In the genomic region with DNA sequence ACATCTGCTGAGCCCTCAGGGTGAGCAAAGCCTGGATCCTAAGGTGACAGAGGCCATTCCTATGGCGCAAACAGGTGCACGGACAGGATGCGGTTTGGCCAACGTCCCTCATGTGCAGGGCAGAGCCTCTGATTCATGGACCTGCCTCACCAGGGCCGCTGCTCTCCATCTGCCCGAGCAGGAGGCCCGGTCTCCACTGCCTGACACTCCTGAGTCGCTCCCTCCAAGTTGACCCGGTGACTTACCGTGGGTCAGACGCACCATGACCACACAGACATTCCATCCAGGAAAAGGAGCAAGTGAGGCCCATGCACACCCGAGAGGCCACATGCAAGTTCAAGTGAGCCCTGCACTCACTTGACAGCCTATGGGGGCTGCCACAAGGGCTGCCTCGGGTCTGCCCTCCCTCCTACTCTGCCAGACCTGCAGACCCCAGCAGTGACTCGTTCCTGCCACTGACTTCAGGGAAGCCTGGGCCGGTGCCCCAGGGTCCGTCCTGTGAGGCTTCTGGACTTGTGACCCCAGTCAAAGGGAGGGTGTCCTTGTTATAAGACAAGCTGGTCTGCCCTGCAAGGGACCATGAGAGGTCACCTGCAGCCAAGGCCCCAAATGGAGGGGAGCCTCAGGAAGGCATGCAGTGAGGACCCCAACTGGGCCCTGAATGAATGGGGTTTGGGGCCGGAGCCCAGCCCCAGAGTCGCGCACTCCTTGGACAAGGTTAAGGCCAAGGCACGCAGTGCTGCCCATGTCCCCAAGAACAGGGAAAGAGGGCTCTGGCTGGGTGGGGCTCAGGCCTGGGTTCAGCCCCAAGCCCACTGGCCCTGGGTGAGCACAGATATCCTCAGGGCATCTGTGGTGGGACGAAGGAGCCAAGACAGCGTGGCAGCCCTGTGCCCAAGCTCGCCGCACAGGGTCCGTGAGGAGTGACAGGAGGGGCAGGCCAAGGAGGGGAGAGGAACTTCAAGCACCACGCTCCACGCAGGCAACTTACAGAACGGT, we compare ENCODE assay signal across 2 cellular contexts.
A peak's percentile ranks its signal among the peaks of the same experiment; 100 is the strongest.
TF ChIP-seq lines count a peak whose summit lies in the region.

No MANE protein-coding gene starts in this region.

TF ChIP-seq in HepG2, 621 proteins besides CTCF, POLR2A, EP300 and RAD21:
- TF ChIP-seq MAFG (CRISPR knock-in tag; IDR thresholded peaks at IDR 0.05) (no peak), BRCA1 (CRISPR knock-in tag; IDR thresholded peaks at IDR 0.05) (no peak), ZNF253 (CRISPR knock-in tag; IDR thresholded peaks at IDR 0.05; ENCODE audit: borderline replicate concordance) (no peak), RBFOX2 (IDR thresholded peaks at IDR 0.05; ENCODE audit: low read depth, low read length) (no peak), AGO2 (optimal IDR thresholded peaks at IDR 0.05; ENCODE audit: low read depth, low read length) (peak; percentile 19)
- TF ChIP-seq, protein P1, sequence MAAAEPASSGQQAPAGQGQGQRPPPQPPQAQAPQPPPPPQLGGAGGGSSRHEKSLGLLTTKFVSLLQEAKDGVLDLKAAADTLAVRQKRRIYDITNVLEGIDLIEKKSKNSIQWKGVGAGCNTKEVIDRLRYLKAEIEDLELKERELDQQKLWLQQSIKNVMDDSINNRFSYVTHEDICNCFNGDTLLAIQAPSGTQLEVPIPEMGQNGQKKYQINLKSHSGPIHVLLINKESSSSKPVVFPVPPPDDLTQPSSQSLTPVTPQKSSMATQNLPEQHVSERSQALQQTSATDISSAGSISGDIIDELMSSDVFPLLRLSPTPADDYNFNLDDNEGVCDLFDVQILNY (CRISPR knock-in tag; conservative IDR thresholded peaks at IDR 0.05), result no peak
- TF ChIP-seq, protein P2, sequence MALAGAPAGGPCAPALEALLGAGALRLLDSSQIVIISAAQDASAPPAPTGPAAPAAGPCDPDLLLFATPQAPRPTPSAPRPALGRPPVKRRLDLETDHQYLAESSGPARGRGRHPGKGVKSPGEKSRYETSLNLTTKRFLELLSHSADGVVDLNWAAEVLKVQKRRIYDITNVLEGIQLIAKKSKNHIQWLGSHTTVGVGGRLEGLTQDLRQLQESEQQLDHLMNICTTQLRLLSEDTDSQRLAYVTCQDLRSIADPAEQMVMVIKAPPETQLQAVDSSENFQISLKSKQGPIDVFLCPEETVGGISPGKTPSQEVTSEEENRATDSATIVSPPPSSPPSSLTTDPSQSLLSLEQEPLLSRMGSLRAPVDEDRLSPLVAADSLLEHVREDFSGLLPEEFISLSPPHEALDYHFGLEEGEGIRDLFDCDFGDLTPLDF (CRISPR knock-in tag; IDR thresholded peaks at IDR 0.05), result no peak
- TF ChIP-seq, protein P3, sequence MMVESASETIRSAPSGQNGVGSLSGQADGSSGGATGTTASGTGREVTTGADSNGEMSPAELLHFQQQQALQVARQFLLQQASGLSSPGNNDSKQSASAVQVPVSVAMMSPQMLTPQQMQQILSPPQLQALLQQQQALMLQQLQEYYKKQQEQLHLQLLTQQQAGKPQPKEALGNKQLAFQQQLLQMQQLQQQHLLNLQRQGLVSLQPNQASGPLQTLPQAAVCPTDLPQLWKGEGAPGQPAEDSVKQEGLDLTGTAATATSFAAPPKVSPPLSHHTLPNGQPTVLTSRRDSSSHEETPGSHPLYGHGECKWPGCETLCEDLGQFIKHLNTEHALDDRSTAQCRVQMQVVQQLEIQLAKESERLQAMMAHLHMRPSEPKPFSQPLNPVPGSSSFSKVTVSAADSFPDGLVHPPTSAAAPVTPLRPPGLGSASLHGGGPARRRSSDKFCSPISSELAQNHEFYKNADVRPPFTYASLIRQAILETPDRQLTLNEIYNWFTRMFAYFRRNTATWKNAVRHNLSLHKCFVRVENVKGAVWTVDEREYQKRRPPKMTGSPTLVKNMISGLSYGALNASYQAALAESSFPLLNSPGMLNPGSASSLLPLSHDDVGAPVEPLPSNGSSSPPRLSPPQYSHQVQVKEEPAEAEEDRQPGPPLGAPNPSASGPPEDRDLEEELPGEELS (CRISPR knock-in tag; IDR thresholded peaks at IDR 0.05), result no peak
TF ChIP-seq in HepG2: peak in this region for 1.

TF ChIP-seq in SK-N-SH, 30 proteins besides CTCF, POLR2A, EP300 and RAD21:
- TF ChIP-seq, protein P4, sequence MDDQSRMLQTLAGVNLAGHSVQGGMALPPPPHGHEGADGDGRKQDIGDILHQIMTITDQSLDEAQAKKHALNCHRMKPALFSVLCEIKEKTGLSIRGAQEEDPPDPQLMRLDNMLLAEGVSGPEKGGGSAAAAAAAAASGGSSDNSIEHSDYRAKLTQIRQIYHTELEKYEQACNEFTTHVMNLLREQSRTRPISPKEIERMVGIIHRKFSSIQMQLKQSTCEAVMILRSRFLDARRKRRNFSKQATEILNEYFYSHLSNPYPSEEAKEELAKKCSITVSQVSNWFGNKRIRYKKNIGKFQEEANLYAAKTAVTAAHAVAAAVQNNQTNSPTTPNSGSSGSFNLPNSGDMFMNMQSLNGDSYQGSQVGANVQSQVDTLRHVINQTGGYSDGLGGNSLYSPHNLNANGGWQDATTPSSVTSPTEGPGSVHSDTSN (IDR thresholded peaks at IDR 0.05), result no peak
- TF ChIP-seq, protein P5, sequence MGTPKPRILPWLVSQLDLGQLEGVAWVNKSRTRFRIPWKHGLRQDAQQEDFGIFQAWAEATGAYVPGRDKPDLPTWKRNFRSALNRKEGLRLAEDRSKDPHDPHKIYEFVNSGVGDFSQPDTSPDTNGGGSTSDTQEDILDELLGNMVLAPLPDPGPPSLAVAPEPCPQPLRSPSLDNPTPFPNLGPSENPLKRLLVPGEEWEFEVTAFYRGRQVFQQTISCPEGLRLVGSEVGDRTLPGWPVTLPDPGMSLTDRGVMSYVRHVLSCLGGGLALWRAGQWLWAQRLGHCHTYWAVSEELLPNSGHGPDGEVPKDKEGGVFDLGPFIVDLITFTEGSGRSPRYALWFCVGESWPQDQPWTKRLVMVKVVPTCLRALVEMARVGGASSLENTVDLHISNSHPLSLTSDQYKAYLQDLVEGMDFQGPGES (IDR thresholded peaks at IDR 0.05; ENCODE audit: low read depth, low read length), result no peak
- no peak for TF ChIP-seq SMC3 (IDR thresholded peaks at IDR 0.05; ENCODE audit: low read depth, low read length)
- TF ChIP-seq TAF1 (IDR thresholded peaks at IDR 0.05; ENCODE audit: borderline replicate concordance, low read depth, low read length), result no peak
- TF ChIP-seq NFIC (IDR thresholded peaks at IDR 0.05; ENCODE audit: borderline replicate concordance), result no peak
- no peak for TF ChIP-seq YY1 (IDR thresholded peaks at IDR 0.05; ENCODE audit: low read depth)
- no peak for TF ChIP-seq FOXM1 (IDR thresholded peaks at IDR 0.05; ENCODE audit: low read depth)
- no peak for TF ChIP-seq FOSL2 (IDR thresholded peaks at IDR 0.05; ENCODE audit: borderline replicate concordance, low read depth)
- no peak for TF ChIP-seq MXI1 (IDR thresholded peaks at IDR 0.05; ENCODE audit: low read depth, low read length)
- TF ChIP-seq SIN3A (IDR thresholded peaks at IDR 0.05; ENCODE audit: borderline replicate concordance, low read depth, low read length), result no peak
- TF ChIP-seq JUND (IDR thresholded peaks at IDR 0.05), result no peak
- no peak for TF ChIP-seq EZH2phosphoT487 (IDR thresholded peaks at IDR 0.05; ENCODE audit: borderline replicate concordance, low read depth)
- no peak for TF ChIP-seq ELF1 (IDR thresholded peaks at IDR 0.05)
- TF ChIP-seq RCOR1 (IDR thresholded peaks at IDR 0.05; ENCODE audit: low read length), result no peak
- TF ChIP-seq TCF12 (IDR thresholded peaks at IDR 0.05), result no peak
- TF ChIP-seq FOXJ3 (CRISPR knock-in tag; IDR thresholded peaks at IDR 0.05), result no peak
